ENCODE assay signal across 1 cellular context in the genomic region with DNA sequence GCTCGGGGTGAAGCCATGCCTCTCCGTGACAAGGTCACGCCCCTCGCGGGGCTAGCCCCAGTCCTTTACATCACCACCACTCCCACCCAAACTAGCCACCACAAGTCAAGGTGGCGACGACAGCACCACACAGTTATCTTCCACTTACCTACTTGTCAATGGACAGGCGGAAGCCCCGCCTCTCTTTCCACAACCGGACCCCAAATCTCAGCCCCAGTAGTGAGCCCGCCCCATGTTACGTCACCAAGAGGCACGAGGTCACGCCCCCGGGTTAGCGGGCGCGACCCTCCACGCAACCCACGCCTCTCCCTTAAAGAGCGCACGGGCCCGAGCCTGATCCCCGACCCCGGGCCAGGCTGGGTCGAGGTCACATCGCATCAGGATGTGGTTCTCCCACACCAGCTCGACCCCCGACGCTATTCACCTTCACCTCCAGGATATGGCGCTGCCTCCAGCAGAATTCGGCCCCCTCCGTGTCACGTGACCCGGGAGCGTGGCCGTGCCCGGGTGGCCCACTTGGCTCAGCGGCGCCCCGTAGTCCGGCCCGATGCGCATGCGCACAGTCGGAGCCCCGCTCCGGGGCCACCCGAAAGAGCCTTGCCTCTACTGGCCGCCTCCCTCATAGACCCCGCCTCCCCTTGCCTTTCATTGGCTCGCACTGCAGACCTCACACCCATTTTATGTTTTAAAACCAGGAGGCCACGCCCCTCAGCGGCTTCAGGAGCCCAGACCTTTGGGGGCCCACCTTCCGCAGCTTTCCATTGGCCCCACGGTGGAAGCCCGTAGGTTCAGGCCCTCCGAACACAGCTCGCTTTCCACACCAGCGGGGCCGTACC.
TF ChIP-seq lines count a peak whose summit lies in the region.

No MANE protein-coding gene starts in this region.

TF ChIP-seq in HepG2, 621 proteins besides CTCF, POLR2A, EP300 and RAD21 (continued from another document and continues in another):
- no peak for TF ChIP-seq ZBTB37 (CRISPR knock-in tag; IDR thresholded peaks at IDR 0.05)
- no peak for TF ChIP-seq MTA3 (CRISPR knock-in tag; IDR thresholded peaks at IDR 0.05)
- no peak for TF ChIP-seq ZNF749 (CRISPR knock-in tag; IDR thresholded peaks at IDR 0.05; ENCODE audit: borderline replicate concordance)
- peak; percentile 9; the same call in 1 of the 2 replicates for TF ChIP-seq ZKSCAN8 (CRISPR knock-in tag; IDR thresholded peaks at IDR 0.05; ENCODE audit: borderline replicate concordance)
- no peak for TF ChIP-seq TSC22D2 (CRISPR knock-in tag; IDR thresholded peaks at IDR 0.05; ENCODE audit: borderline replicate concordance)
- 0 out of 2 replicates have a peak, but pooled peaks have one; percentile 26 for TF ChIP-seq ZNF33A (CRISPR knock-in tag; IDR thresholded peaks at IDR 0.05; ENCODE audit: borderline replicate concordance)
- TF ChIP-seq SMAD1 (CRISPR knock-in tag; IDR thresholded peaks at IDR 0.05; ENCODE audit: borderline replicate concordance, low read depth): no peak
- no peak for TF ChIP-seq ZNF24 (IDR thresholded peaks at IDR 0.05)
- TF ChIP-seq, protein P1, sequence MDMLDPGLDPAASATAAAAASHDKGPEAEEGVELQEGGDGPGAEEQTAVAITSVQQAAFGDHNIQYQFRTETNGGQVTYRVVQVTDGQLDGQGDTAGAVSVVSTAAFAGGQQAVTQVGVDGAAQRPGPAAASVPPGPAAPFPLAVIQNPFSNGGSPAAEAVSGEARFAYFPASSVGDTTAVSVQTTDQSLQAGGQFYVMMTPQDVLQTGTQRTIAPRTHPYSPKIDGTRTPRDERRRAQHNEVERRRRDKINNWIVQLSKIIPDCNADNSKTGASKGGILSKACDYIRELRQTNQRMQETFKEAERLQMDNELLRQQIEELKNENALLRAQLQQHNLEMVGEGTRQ (IDR thresholded peaks at IDR 0.05; ENCODE audit: low read depth, low read length): peak; percentile 95
- TF ChIP-seq, protein P1 (CRISPR knock-in tag; IDR thresholded peaks at IDR 0.05; ENCODE audit: borderline replicate concordance): peak; percentile 97; the same call in 1 of the 2 replicates
- TF ChIP-seq ZNF678 (CRISPR knock-in tag; IDR thresholded peaks at IDR 0.05): no peak
- TF ChIP-seq ZNF83 (CRISPR knock-in tag; IDR thresholded peaks at IDR 0.05; ENCODE audit: borderline replicate concordance): peak; percentile 81; the same call in 1 of the 2 replicates
- peak; percentile 73; the same call in 1 of the 2 replicates for TF ChIP-seq NR2F2 (IDR thresholded peaks at IDR 0.05; ENCODE audit: borderline replicate concordance, low read depth)
- no peak for TF ChIP-seq NCOA1 (CRISPR knock-in tag; IDR thresholded peaks at IDR 0.05)
- 0 out of 2 replicates have a peak, but pooled peaks have one; percentile 66 for TF ChIP-seq ESRRA (CRISPR knock-in tag; IDR thresholded peaks at IDR 0.05; ENCODE audit: low read depth)
- TF ChIP-seq PPARG (CRISPR knock-in tag; conservative IDR thresholded peaks at IDR 0.05): peak; percentile 69
- no peak; the same call in 1 of the 2 replicates for TF ChIP-seq MIXL1 (CRISPR knock-in tag; IDR thresholded peaks at IDR 0.05)
- no peak for TF ChIP-seq RFX5 (IDR thresholded peaks at IDR 0.05; ENCODE audit: low read depth, low read length)
- TF ChIP-seq, protein P2, sequence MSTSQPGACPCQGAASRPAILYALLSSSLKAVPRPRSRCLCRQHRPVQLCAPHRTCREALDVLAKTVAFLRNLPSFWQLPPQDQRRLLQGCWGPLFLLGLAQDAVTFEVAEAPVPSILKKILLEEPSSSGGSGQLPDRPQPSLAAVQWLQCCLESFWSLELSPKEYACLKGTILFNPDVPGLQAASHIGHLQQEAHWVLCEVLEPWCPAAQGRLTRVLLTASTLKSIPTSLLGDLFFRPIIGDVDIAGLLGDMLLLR (CRISPR knock-in tag; IDR thresholded peaks at IDR 0.05): peak; percentile 61; the same call in 1 of the 2 replicates
- no peak for TF ChIP-seq TOPORS (CRISPR knock-in tag; IDR thresholded peaks at IDR 0.05)
- TF ChIP-seq CEBPZ (IDR thresholded peaks at IDR 0.05; ENCODE audit: low read length): no peak
- 0 out of 2 replicates have a peak, but pooled peaks have one; percentile 62 for TF ChIP-seq SMAD9 (CRISPR knock-in tag; IDR thresholded peaks at IDR 0.05)
- TF ChIP-seq ZNF143 (CRISPR knock-in tag; IDR thresholded peaks at IDR 0.05): 0 out of 2 replicates have a peak, but pooled peaks have one; percentile 28
- TF ChIP-seq NAIF1 (CRISPR knock-in tag; IDR thresholded peaks at IDR 0.05; ENCODE audit: borderline replicate concordance): no peak
- TF ChIP-seq HOXD1 (CRISPR knock-in tag; IDR thresholded peaks at IDR 0.05): peak; percentile 79
- TF ChIP-seq ZNF556 (CRISPR knock-in tag; IDR thresholded peaks at IDR 0.05; ENCODE audit: borderline replicate concordance): no peak
- TF ChIP-seq GZF1 (CRISPR knock-in tag; IDR thresholded peaks at IDR 0.05): no peak
- TF ChIP-seq KAT8 (CRISPR knock-in tag; IDR thresholded peaks at IDR 0.05): peak; percentile 71; the same call in 1 of the 2 replicates
- peak; percentile 55 to 69; a peak in 2 of 4 replicates for TF ChIP-seq HMGXB4 (CRISPR knock-in tag; IDR thresholded peaks at IDR 0.05; ENCODE audit: borderline replicate concordance in 1 of 2, low read depth in 1 of 2)
- TF ChIP-seq RBFOX2 (IDR thresholded peaks at IDR 0.05; ENCODE audit: low read depth, low read length): peak; percentile 84
- TF ChIP-seq, protein P3, sequence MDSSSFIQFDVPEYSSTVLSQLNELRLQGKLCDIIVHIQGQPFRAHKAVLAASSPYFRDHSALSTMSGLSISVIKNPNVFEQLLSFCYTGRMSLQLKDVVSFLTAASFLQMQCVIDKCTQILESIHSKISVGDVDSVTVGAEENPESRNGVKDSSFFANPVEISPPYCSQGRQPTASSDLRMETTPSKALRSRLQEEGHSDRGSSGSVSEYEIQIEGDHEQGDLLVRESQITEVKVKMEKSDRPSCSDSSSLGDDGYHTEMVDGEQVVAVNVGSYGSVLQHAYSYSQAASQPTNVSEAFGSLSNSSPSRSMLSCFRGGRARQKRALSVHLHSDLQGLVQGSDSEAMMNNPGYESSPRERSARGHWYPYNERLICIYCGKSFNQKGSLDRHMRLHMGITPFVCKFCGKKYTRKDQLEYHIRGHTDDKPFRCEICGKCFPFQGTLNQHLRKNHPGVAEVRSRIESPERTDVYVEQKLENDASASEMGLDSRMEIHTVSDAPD (CRISPR knock-in tag; IDR thresholded peaks at IDR 0.05): no peak
- no peak for TF ChIP-seq XRCC5 (optimal IDR thresholded peaks at IDR 0.05; ENCODE audit: low read length)
- TF ChIP-seq, protein P4, sequence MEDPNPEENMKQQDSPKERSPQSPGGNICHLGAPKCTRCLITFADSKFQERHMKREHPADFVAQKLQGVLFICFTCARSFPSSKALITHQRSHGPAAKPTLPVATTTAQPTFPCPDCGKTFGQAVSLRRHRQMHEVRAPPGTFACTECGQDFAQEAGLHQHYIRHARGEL (CRISPR knock-in tag; IDR thresholded peaks at IDR 0.05): peak; percentile 57; the same call in 1 of the 2 replicates
- peak; percentile 87; the same call in 1 of the 2 replicates for TF ChIP-seq ZNF605 (CRISPR knock-in tag; IDR thresholded peaks at IDR 0.05)
- no peak; the same call in 1 of the 2 replicates for TF ChIP-seq SAFB2 (CRISPR knock-in tag; IDR thresholded peaks at IDR 0.05; ENCODE audit: borderline replicate concordance, low read depth)
- no peak for TF ChIP-seq SRF (IDR thresholded peaks at IDR 0.05; ENCODE audit: low read depth, low read length)
- TF ChIP-seq ZNF614 (CRISPR knock-in tag; IDR thresholded peaks at IDR 0.05; ENCODE audit: borderline replicate concordance): no peak; the same call in 1 of the 2 replicates
- TF ChIP-seq STAT5B (CRISPR knock-in tag; IDR thresholded peaks at IDR 0.05): 0 out of 2 replicates have a peak, but pooled peaks have one; percentile 10
- peak; percentile 69 for TF ChIP-seq MAZ (IDR thresholded peaks at IDR 0.05; ENCODE audit: borderline replicate concordance, low read depth, low read length)
- TF ChIP-seq MAZ (CRISPR knock-in tag; IDR thresholded peaks at IDR 0.05; ENCODE audit: low read depth): peak; percentile 67
- 0 out of 2 replicates have a peak, but pooled peaks have one; percentile 4 for TF ChIP-seq ARID3A (IDR thresholded peaks at IDR 0.05; ENCODE audit: low read depth, low read length)
- TF ChIP-seq ZNF512 (CRISPR knock-in tag; IDR thresholded peaks at IDR 0.05): peak; percentile 47; the same call in 1 of the 2 replicates
- TF ChIP-seq ZNF264 (CRISPR knock-in tag; IDR thresholded peaks at IDR 0.05): peak; percentile 59; the same call in 1 of the 2 replicates
- no peak for TF ChIP-seq MTF2 (CRISPR knock-in tag; IDR thresholded peaks at IDR 0.05; ENCODE audit: borderline replicate concordance)
- TF ChIP-seq DBP (CRISPR knock-in tag; IDR thresholded peaks at IDR 0.05; ENCODE audit: not compliant biosample characterization): peak; percentile 83
